Comparison of ENCODE assay signal across 8 cellular contexts in genomic region chr10:43361532-43362190, GRCh38. TPM values are rescaled to one million over a fixed set of nuclear protein-coding genes. Genes with fewer than 3 reads are reported as not detected.
DNase-seq lines count a peak whose midpoint lies in the region; ATAC-seq, FAIRE-seq and TF ChIP-seq lines count a peak whose summit lies in the region.

No MANE protein-coding gene starts in this region.

- TF ChIP-seq CTCF in BJ (IDR thresholded peaks at IDR 0.05; ENCODE audit: insufficient read depth, low read depth, low read length) = no peak
- TF ChIP-seq CTCF in KMS-11 (conservative IDR thresholded peaks at IDR 0.05; ENCODE audit: low read depth, low read length) = no peak
- TF ChIP-seq CTCF in dorsolateral prefrontal cortex (IDR thresholded peaks at IDR 0.05 in 54 of 56, conservative IDR thresholded peaks at IDR 0.05 in 2 of 56; ENCODE audit: low read depth in 1 of 56, partially characterized antibody in 56 of 56) = no peak
- no peak for TF ChIP-seq CTCF in neural crest cell (conservative IDR thresholded peaks at IDR 0.05)
- TF ChIP-seq CTCF in D721Med (IDR thresholded peaks at IDR 0.05; ENCODE audit: insufficient read depth, missing control alignments) = no peak

- H4K20me1 ChIP-seq in KMS-11 (ENCODE audit: insufficient read depth) = no peaks in the 10 kb centered on the region

- no peaks in the 10 kb centered on the region for H3K27me3 Mint-ChIP-seq in neural crest cell (ENCODE audit: low read depth)

- FAIRE-seq in D721Med (lab: Jason Lieb, UNC) = no peak

- H3K27ac ChIP-seq in KMS-11 (peak overlapping the region; percentile 22; the same call in 1 of the 2 replicates), dorsolateral prefrontal cortex (peak overlapping the region; percentile 10 to 98 (median 90))

- H3K9ac ChIP-seq in KMS-11 = no peak overlapping the region; the same call in 1 of the 2 replicates

- H3K27me3 ChIP-seq in BJ (ENCODE audit: control insufficient read depth, insufficient read depth, low read length) (no peaks in the 10 kb centered on the region), KMS-11 (ENCODE audit: insufficient read depth, low read depth) (no peaks in the 10 kb centered on the region), dorsolateral prefrontal cortex (no peaks in the 10 kb centered on the region)

- ATAC-seq in HG03520 (IDR thresholded peaks at IDR 0.05; ENCODE audit: unreplicated experiment) = no peak
- ATAC-seq in HG03135 (IDR thresholded peaks at IDR 0.05; ENCODE audit: unreplicated experiment) = no peak
- ATAC-seq in GM18868 (IDR thresholded peaks at IDR 0.05; ENCODE audit: unreplicated experiment) = no peak

- H3K4me3 ChIP-seq in BJ (ENCODE audit: low read depth, low read length) = peak overlapping the region; percentile 44
- no peak overlapping the region for H3K4me3 ChIP-seq in KMS-11 (IDR thresholded peaks at IDR 0.05; ENCODE audit: insufficient read depth, low read depth, low read length)
- H3K4me3 ChIP-seq in dorsolateral prefrontal cortex = peak overlapping the region; percentile 42 to 76 (median 64)

- POLR2A ChIA-PET in BJ (lab: Charles Lee) = no interaction called here

- H3K36me3 ChIP-seq in BJ (ENCODE audit: control insufficient read depth, insufficient read depth, low read length) (no peaks in the 10 kb centered on the region), KMS-11 (ENCODE audit: insufficient read depth) (no peaks in the 10 kb centered on the region)

- H3K4me2 ChIP-seq in KMS-11 = no peak overlapping the region

- CTCF ChIA-PET in BJ (lab: Yijun Ruan, JAX) = interaction anchor here (0.5 kb wide), 1 partner anchor 30 kb away, joined by 5 read pairs; no protein-coding TSS in a partner anchor

- no peaks in the 10 kb centered on the region for H3K79me2 ChIP-seq in KMS-11 (ENCODE audit: insufficient read depth, low read depth)

- peak overlapping the region; percentile 57 for H2AFZ ChIP-seq in KMS-11 (ENCODE audit: low read depth)

- intact Hi-C loops in dorsolateral prefrontal cortex (cut with DNase I) = loop anchor here in 1 of 2 donors (10.0 kb wide), 1 partner anchor 577 kb away; the partner anchor contains the start of gene BMS1

- H3K27ac Mint-ChIP-seq in neural crest cell (ENCODE audit: unreplicated experiment) = peak overlapping the region; percentile 50

- H3K4me1 ChIP-seq in KMS-11 (ENCODE audit: low read depth, poor library complexity, severe bottlenecking) = no peaks in the 10 kb centered on the region

- no peak for DNase-seq in BJ (ENCODE audit: low read depth)
- no peak for DNase-seq in dorsolateral prefrontal cortex
- no peak for DNase-seq in neural crest cell (ENCODE audit: low read depth, low spot score)
- no peak for DNase-seq in D721Med (ENCODE audit: insufficient read length, low spot score)

- H3K4me3 Mint-ChIP-seq in neural crest cell = peak overlapping the region; percentile 89

- no peaks in the 10 kb centered on the region for H3K9me3 Mint-ChIP-seq in neural crest cell

- no peaks in the 10 kb centered on the region for H3K36me3 Mint-ChIP-seq in neural crest cell (ENCODE audit: low read depth)

- H3K4me1 Mint-ChIP-seq in neural crest cell = peaks cover 9% of the 10 kb centered on the region

RNA-seq across cellular contexts. Expression of gene FXYD4, which starts 9.8 kb away (rescaled TPM):
- not detected in 2 replicates for polyA plus RNA-seq in BJ (2011; rRNA removed)
- not detected in 2 replicates for polyA minus RNA-seq in BJ (2011; rRNA and poly(A)+ RNA removed)
- total RNA-seq in dorsolateral prefrontal cortex (10 to 100 TPM in 1 of 120 experiments, 1 to 10 TPM in 56, under 1 TPM in 3, not detected in 60; 0.84 to 12.4 (median 2.4) TPM), neural crest cell (not detected in 2 replicates)

RNA-seq across cellular contexts. Expression of gene HNRNPF, which starts 47.3 kb away (rescaled TPM):
- 165 and 172 TPM in 2 replicates for polyA plus RNA-seq in BJ (2011; rRNA removed)
- polyA minus RNA-seq in BJ (2011; rRNA and poly(A)+ RNA removed) = 93.3 and 138 TPM in 2 replicates
- total RNA-seq in dorsolateral prefrontal cortex (100 to 1,000 TPM in 2 of 120 experiments, 10 to 100 TPM in 118; 39.3 to 109 (median 59.0) TPM), neural crest cell (284 and 292 TPM in 2 replicates)
